Comparison of ENCODE assay signal across 8 cellular contexts in genomic region chr1:93846929-93847810, GRCh38. TPM values are rescaled to one million over a fixed set of nuclear protein-coding genes. Genes with fewer than 3 reads are reported as not detected.
DNase-seq lines count a peak whose midpoint lies in the region; ATAC-seq, FAIRE-seq and TF ChIP-seq lines count a peak whose summit lies in the region.

No MANE protein-coding gene starts in this region.

- peak overlapping the region; percentile 68 for H3K4me3 ChIP-seq in right cardiac atrium (ENCODE audit: low read length)
- H3K4me3 ChIP-seq in psoas muscle = peak overlapping the region; percentile 76

- H3K36me3 Mint-ChIP-seq in T-helper 1 cell treated with Interleukin-12 subunit alpha and Interleukin-12 subunit beta and Interleukin-4 antibody, amounts not matched to agents 30 μg/mL and 1 μg/mL, for 36 hours (ENCODE audit: low read depth) = no peaks in the 10 kb centered on the region

- no peaks in the 10 kb centered on the region for H3K9me3 Mint-ChIP-seq in T-helper 1 cell treated with Interleukin-12 subunit alpha and Interleukin-12 subunit beta and Interleukin-4 antibody, amounts not matched to agents 30 μg/mL and 1 μg/mL, for 36 hours

- peaks cover 5% of the 10 kb centered on the region for H3K27me3 Mint-ChIP-seq in T-helper 1 cell treated with Interleukin-12 subunit alpha and Interleukin-12 subunit beta and Interleukin-4 antibody, amounts not matched to agents 30 μg/mL and 1 μg/mL, for 36 hours (ENCODE audit: low read depth)

- H3K27ac Mint-ChIP-seq in T-helper 1 cell treated with Interleukin-12 subunit alpha and Interleukin-12 subunit beta and Interleukin-4 antibody, amounts not matched to agents 30 μg/mL and 1 μg/mL, for 36 hours = peak overlapping the region; percentile 90

- TF ChIP-seq POLR2A in GM15510 (IDR thresholded peaks at IDR 0.05; ENCODE audit: borderline replicate concordance, extremely low read depth, insufficient read length) = peak; percentile 29

- peak; percentile 70 for DNase-seq in NCI-H146 treated with DMSO at 0.1 percent for 48 hours (lab: John Stamatoyannopoulos, UW; ENCODE audit: unreplicated experiment)
- peak; percentile 23 to 87 (median 74) for DNase-seq in amygdala (lab: John Stamatoyannopoulos, UW)
- DNase-seq in right cardiac atrium = peak; percentile 81 to 93 (median 93)
- peak; percentile 86 to 93 for DNase-seq in psoas muscle
- peak; percentile 83 for DNase-seq in urothelium cell line (ENCODE audit: low spot score)

- peaks cover 26% of the 10 kb centered on the region for H3K4me1 Mint-ChIP-seq in T-helper 1 cell treated with Interleukin-12 subunit alpha and Interleukin-12 subunit beta and Interleukin-4 antibody, amounts not matched to agents 30 μg/mL and 1 μg/mL, for 36 hours (ENCODE audit: low read depth)

- H3K4me1 ChIP-seq in right cardiac atrium (ENCODE audit: control insufficient read depth, insufficient read depth, low read length) (peaks cover 3% of the 10 kb centered on the region), psoas muscle (peaks cover 28% of the 10 kb centered on the region)

- ATAC-seq in HG02885 (IDR thresholded peaks at IDR 0.05; ENCODE audit: poor library complexity, unreplicated experiment) (peak; percentile 69), right cardiac atrium (peak; percentile 88 to 89), psoas muscle (peak; percentile 82 to 85 (median 84))

- peak overlapping the region; percentile 94 for H3K4me3 Mint-ChIP-seq in T-helper 1 cell treated with Interleukin-12 subunit alpha and Interleukin-12 subunit beta and Interleukin-4 antibody, amounts not matched to agents 30 μg/mL and 1 μg/mL, for 36 hours

- peak overlapping the region; percentile 98 for H3K27ac ChIP-seq in right cardiac atrium (ENCODE audit: low read length)
- H3K27ac ChIP-seq in psoas muscle = peak overlapping the region; percentile 92

- WGBS in right cardiac atrium = under 1% methylated on average over 92 of the region's 99 CpGs
- WGBS in psoas muscle, 3 donors = 0% methylated on average over 51 to 95 of the region's 99 CpGs

- H3K27me3 ChIP-seq in right cardiac atrium (ENCODE audit: control insufficient read depth, insufficient read depth) = no peaks in the 10 kb centered on the region
- no peaks in the 10 kb centered on the region for H3K27me3 ChIP-seq in psoas muscle (ENCODE audit: insufficient read depth in 3 of 3, low read length in 2 of 3)

- H3K36me3 ChIP-seq in psoas muscle (ENCODE audit: insufficient read depth in 1 of 2, low read depth in 1 of 2) = peaks cover 0 to 16% of the 10 kb centered on the region in 2 donors

- TF ChIP-seq CTCF in psoas muscle (IDR thresholded peaks at IDR 0.05) = no peak

- no peaks in the 10 kb centered on the region for H3K9me3 ChIP-seq in right cardiac atrium (ENCODE audit: control insufficient read depth, low read length)
- H3K9me3 ChIP-seq in psoas muscle = no peaks in the 10 kb centered on the region

- FAIRE-seq in urothelium cell line (lab: Jason Lieb, UNC) = peak; percentile 40

- intact Hi-C loops in right cardiac atrium (cut with DNase I) (loop anchor here (5.0 to 10.0 kb wide), 5 partner anchors 222 to 542 kb away; partner anchors contain the start of gene FNBP1L (in 1 of the 4)), psoas muscle (cut with DNase I) (loop anchor here (5.0 to 10.0 kb wide), 2 partner anchors 400 to 412 kb away; partner anchors contain the start of gene FNBP1L (in 1 of the 2))

RNA-seq across cellular contexts. Expression of gene DNTTIP2, which starts 31.8 kb away (rescaled TPM):
- total RNA-seq in right cardiac atrium (10 to 100 TPM; 33.3 to 43.5 (median 39.4) TPM), psoas muscle (100 to 1,000 TPM in 1 of 4 donors, 10 to 100 TPM in 3; 41.9 to 107 (median 83.3) TPM)
- polyA plus RNA-seq in right cardiac atrium (35.1 TPM), psoas muscle (100 to 1,000 TPM in 2 of 3 donors, 10 to 100 TPM in 1; 47.8 to 145 (median 115) TPM)

Comparison
In these comparisons a context has a peak if more than half of its experiments do, and no peak if none do; other contexts are left out.
1. Peak in every context shown above with its lines: DNase-seq, ATAC-seq, H3K4me3 ChIP-seq and H3K27ac ChIP-seq.